Comparison of ENCODE assay signal across 7 cellular contexts in genomic region chr10:43202657-43203490, GRCh38.
DNase-seq lines count a peak whose midpoint lies in the region; ATAC-seq and TF ChIP-seq lines count a peak whose summit lies in the region.

No MANE protein-coding gene starts in this region.

- in situ Hi-C loops in astrocyte of the cerebellum (cut with HindIII; ENCODE audit: low sequenced_read_pairs) = no loop called here

- DNase-seq in NCI-H226 (peak; percentile 12), astrocyte of the cerebellum (ENCODE audit: low read depth) (no peak), iPS-NIHi7 (ENCODE audit: extremely low spot score) (peak; percentile 92), DMS114 treated with DMSO at 0.1 percent for 48 hours (lab: John Stamatoyannopoulos, UW; ENCODE audit: unreplicated experiment) (no peak), NCI-H1105 (lab: John Stamatoyannopoulos, UW) (no peak)
- DNase-seq in stimulated activated CD8-positive, alpha-beta memory T cell treated with anti-CD3 and anti-CD28 coated beads, Interleukin-2, amount 100 ng/mL, for 48 hours (ENCODE audit: low read depth in 2 of 2) = peak; percentile 23 to 56

- peak overlapping the region; percentile 28 for H3K4me3 ChIP-seq in astrocyte of the cerebellum (ENCODE audit: low read depth, low read length)

- peak; percentile 38 for ATAC-seq in GM19035 (IDR thresholded peaks at IDR 0.05; ENCODE audit: unreplicated experiment)

- TF ChIP-seq CTCF in astrocyte of the cerebellum (IDR thresholded peaks at IDR 0.05; ENCODE audit: low read depth, low read length, missing control alignments) = no peak

Comparison
In these comparisons a context has a peak if more than half of its experiments do, and no peak if none do; other contexts are left out.
1. DNase-seq: peak in NCI-H226 (single experiment), iPS-NIHi7 (single experiment) and stimulated activated CD8-positive, alpha-beta memory T cell treated with anti-CD3 and anti-CD28 coated beads, Interleukin-2, amount 100 ng/mL, for 48 hours (2 of 2); none in astrocyte of the cerebellum (single experiment), DMS114 treated with DMSO at 0.1 percent for 48 hours (single experiment) and NCI-H1105 (single experiment).